ENCODE assay signal across 8 cellular contexts in the genomic region with DNA sequence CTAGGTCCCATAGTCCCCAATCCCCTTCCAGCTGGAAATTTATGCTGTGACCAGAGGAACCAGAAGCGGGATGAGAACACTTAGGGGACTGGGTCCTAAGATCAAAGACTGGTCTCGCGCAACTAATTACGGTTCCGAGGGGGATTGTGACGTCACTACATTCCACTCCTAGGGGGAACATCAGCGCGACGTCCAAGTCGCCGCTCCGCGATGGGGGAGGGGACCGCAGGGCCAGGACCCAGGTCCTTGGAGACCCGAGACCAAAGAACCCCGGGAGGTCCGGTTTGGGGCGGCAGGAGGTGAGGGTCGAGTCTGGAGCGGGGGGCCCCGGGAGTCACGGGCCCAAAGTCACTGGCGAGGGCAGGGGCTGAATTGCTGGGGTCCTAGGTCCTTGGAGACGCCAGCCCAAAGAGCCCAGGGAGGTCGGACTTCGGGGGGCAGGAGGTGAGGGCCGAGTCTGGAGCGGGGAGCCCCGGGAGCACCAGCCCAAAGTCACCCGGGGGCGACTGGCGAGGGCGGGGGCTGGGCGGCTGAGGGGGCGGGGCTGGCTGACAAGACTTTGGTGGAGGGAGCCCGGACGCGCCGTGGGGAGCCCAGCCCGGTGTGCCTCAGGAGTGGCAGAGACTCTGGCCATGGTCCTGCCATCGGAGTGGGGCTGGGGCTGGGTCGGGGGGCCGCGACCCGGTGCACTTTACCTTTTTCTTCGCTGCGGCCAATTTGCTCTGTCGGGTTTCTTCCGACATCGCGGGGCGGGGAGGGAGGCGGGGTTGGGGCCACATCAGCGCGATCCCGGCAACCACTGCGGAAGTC. TPM values are rescaled to one million over a fixed set of nuclear protein-coding genes. Genes with fewer than 3 reads are reported as not detected.
DNase-seq lines count a peak whose midpoint lies in the region; ATAC-seq and TF ChIP-seq lines count a peak whose summit lies in the region.

A gene with protein sequence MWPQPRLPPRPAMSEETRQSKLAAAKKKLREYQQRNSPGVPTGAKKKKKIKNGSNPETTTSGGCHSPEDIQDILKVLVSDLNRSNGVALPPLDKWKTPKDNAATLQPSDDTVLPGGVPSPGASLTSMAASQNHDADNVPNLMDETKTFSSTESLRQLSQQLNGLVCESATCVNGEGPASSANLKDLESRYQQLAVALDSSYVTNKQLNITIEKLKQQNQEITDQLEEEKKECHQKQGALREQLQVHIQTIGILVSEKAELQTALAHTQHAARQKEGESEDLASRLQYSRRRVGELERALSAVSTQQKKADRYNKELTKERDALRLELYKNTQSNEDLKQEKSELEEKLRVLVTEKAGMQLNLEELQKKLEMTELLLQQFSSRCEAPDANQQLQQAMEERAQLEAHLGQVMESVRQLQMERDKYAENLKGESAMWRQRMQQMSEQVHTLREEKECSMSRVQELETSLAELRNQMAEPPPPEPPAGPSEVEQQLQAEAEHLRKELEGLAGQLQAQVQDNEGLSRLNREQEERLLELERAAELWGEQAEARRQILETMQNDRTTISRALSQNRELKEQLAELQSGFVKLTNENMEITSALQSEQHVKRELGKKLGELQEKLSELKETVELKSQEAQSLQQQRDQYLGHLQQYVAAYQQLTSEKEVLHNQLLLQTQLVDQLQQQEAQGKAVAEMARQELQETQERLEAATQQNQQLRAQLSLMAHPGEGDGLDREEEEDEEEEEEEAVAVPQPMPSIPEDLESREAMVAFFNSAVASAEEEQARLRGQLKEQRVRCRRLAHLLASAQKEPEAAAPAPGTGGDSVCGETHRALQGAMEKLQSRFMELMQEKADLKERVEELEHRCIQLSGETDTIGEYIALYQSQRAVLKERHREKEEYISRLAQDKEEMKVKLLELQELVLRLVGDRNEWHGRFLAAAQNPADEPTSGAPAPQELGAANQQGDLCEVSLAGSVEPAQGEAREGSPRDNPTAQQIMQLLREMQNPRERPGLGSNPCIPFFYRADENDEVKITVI (minus strand): TSS at position 810 of the 810 bp plus-strand sequence. CDS start 31 bp downstream, at position 779.

- DNase-seq in NCI-H748 (lab: John Stamatoyannopoulos, UW; ENCODE audit: unreplicated experiment) (peak; percentile 43), NCI-H748 treated with DMSO at 0.1 percent for 48 hours (lab: John Stamatoyannopoulos, UW) (no peak), HuH-7.5 (ENCODE audit: low spot score) (peak; percentile 66), left cardiac atrium (peak; percentile 65), prostate gland (ENCODE audit: low spot score) (no peak), NCI-H128 (lab: John Stamatoyannopoulos, UW; ENCODE audit: unreplicated experiment) (no peak)

- peak; percentile 40 for ATAC-seq in GM21576 (IDR thresholded peaks at IDR 0.05; ENCODE audit: unreplicated experiment)
- ATAC-seq in left cardiac atrium: peak; percentile 60 to 78

- 1% methylated on average over 51 to 57 of the region's 57 CpGs for WGBS in adipose tissue, 3 donors
- 1% methylated on average over 51 of the region's 57 CpGs for WGBS in prostate gland

- H3K4me1 ChIP-seq in prostate gland (replicated peaks): peaks cover 19% of the 10 kb centered on the region

- no peak for TF ChIP-seq CTCF in prostate gland (IDR thresholded peaks at IDR 0.05)

- peak within 1 kb of the TSS; percentile 65 to 91 for H3K4me3 ChIP-seq in prostate gland

- intact Hi-C loops in left cardiac atrium (cut with DNase I): loop anchor here in 1 of 2 donors (5.0 kb wide), 1 partner anchor 47 kb away; a partner anchor contains a TSS
- intact Hi-C loops in prostate gland (cut with DNase I): loop anchor here (10.0 kb wide), 1 partner anchor 81 kb away; a partner anchor contains a TSS

- H3K9me3 ChIP-seq in prostate gland: no peaks in the 10 kb centered on the region

- no peaks in the 10 kb centered on the region for H3K36me3 ChIP-seq in prostate gland

- no peaks in the 10 kb centered on the region for H3K27me3 ChIP-seq in prostate gland (replicated peaks; ENCODE audit: insufficient read depth)

- H3K27ac ChIP-seq in adipose tissue (ENCODE audit: low read depth, low read length): no peak within 1 kb of the TSS
- peak within 1 kb of the TSS; percentile 85 to 91 for H3K27ac ChIP-seq in prostate gland

- no peak for TF ChIP-seq POLR2A in prostate gland (IDR thresholded peaks at IDR 0.05)

RNA-seq across cellular contexts. Expression of the gene that starts here (rescaled TPM):
- polyA plus RNA-seq in adipose tissue: 100 to 1,000 TPM in 1 of 3 donors, 10 to 100 TPM in 2; 39.4 to 118 (median 52.6) TPM
- 100 to 1,000 TPM in 1 of 2 donors, 10 to 100 TPM in 1; 85.6 to 113 TPM for total RNA-seq in left cardiac atrium
- total RNA-seq in prostate gland: 100 to 1,000 TPM in 1 of 2 donors, 10 to 100 TPM in 1; 92.1 to 147 TPM

Comparison
In these comparisons a context has a peak if more than half of its experiments do, and no peak if none do; other contexts are left out.
1. DNase-seq: peak in NCI-H748 (single experiment), HuH-7.5 (single experiment) and left cardiac atrium (single experiment); none in NCI-H748 treated with DMSO at 0.1 percent for 48 hours (single experiment), prostate gland (single experiment) and NCI-H128 (single experiment).